ENCODE assay signal across 8 cellular contexts in the genomic region with DNA sequence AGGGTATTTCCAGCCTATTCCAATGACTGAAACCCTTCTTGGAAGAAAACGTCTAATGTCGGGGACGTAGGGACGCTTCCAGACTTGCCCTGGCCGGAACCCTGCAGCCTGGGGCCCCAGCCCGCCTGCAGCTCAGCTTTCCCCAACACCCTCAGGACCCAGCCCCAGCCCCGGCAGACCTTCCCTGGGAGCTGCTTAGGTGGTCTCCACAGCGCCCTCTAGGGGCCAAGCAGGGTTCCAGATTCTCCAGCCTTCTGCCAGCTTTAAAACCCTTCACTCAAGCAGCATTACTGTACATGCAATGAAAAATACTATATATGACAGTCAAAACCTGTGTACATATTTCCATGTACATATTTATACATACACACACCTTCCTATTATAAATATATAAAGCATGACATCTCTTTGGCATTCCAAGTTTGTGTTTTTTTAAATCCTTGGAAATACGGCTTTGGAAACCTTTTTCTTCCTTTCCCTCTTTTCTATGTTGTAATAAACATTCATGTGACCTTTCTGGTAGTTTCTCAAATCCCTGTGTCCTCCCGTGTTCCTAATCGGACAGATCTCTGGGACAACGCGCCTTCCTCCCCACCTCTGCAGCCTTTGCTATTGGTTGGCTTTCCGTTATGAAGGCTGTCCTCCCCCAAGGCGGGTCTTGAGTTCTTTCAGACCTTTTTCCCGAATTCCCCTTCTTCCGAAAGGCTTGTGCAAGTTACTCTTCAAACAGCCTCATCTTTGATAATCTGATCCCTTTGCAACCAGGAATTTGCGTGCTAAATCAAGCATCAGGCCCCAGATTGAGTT.
DNase-seq lines count a peak whose midpoint lies in the region; ATAC-seq lines count a peak whose summit lies in the region.

No MANE protein-coding gene starts in this region.

- peak in 9 of 14 donors; percentile 4 to 60 (median 24) for DNase-seq in C1 segment of cervical spinal cord (lab: John Stamatoyannopoulos, UW)
- peak; percentile 15 for DNase-seq in NCI-H2029 (lab: John Stamatoyannopoulos, UW)
- DNase-seq in activated CD4-positive, CD25-positive, alpha-beta regulatory T cell treated with anti-CD3 and anti-CD28 coated beads, Interleukin-2, amount 50 U/mL, for 16 hours (ENCODE audit: low read depth, low spot score): peak; percentile 39
- peak; percentile 50 for DNase-seq in central memory CD4-positive, alpha-beta T cell
- peak; percentile 58 for DNase-seq in left lobe of liver (ENCODE audit: low spot score)
- peak; percentile 45 to 47 (median 46) for DNase-seq in stimulated activated CD4-positive, alpha-beta T cell treated with anti-CD3 and anti-CD28 coated beads, TNF-alpha, amount 100 ng/mL, for 48 hours (ENCODE audit: low read depth in 3 of 3)
- DNase-seq in NCI-H187 treated with DMSO at 0.1 percent for 48 hours (lab: John Stamatoyannopoulos, UW): no peak

- peak; percentile 68 for ATAC-seq in GM21786 (IDR thresholded peaks at IDR 0.05; ENCODE audit: unreplicated experiment)
- ATAC-seq in left lobe of liver: peak; percentile 90
